In the genomic region with DNA sequence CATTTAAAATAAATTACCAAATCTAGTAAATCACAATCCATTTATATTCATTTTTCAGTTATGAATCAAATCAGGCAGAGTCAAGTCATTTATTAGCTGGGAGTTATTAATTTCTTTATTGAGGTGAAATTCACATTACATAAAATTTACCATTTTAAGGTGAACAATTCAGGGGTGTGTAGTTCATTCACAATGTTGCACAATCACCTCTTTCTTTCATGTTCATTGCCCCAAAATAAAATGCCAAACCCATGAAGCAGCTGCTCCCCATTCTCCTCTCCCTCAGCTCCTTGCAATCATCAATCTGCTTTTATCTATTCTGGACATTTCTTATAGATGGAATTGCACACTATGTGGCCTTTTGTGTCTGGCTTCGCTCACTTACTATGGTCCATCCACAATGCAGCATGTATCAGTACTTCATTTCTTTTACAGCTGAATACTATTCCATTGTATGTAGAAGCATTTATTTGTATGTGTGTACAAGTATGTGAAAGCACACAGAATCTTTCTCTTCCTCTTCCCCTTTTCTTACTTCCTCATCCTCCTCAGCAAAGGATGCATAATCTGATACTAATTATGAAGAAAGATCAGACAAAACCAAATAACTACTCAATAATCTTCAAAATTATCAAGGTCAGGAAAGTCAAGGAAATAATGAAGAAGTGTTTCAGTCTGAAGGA, we compare ENCODE assay signal across 18 cellular contexts.
DNase-seq lines count a peak whose midpoint lies in the region; ATAC-seq, FAIRE-seq and TF ChIP-seq lines count a peak whose summit lies in the region.
"Had no signal": no experiment of that assay in that cellular context is flagged by ENCODE, and none has a peak within 500 bp of the region (broad histone marks: within the 10 kb centered on the region; RNA-seq: fewer than 3 reads in every experiment).

No MANE protein-coding gene starts in this region.

- peaks cover 25 to 58% (median 50%) of the 10 kb centered on the region in 3 donors for H3K4me1 Mint-ChIP-seq in naive B cell
- H3K4me1 Mint-ChIP-seq: natural killer cell had no signal

- peaks cover 0 to 2% (median 0%) of the 10 kb centered on the region in 7 donors for H3K9me3 Mint-ChIP-seq in naive B cell
- H3K9me3 Mint-ChIP-seq: activated naive CD4-positive, alpha-beta T cell treated with anti-CD3 and anti-CD28 coated beads for 36 hours; natural killer cell had no signal

- no CpG with 5 or more reads among the region's 1 CpG for WGBS in IMR-90 (ENCODE audit: extremely low coverage in 2 of 2, insufficient read length in 1 of 2), 2 experiments
- 97 to 100% methylated on average over 1 of the region's 1 CpG for WGBS in pancreas, 2 donors

- H2BK120ac ChIP-seq in IMR-90 (ENCODE audit: low read depth, low read length): no peak overlapping the region

- peak overlapping the region; percentile 41 for H3K4me2 ChIP-seq in DOHH2 (ENCODE audit: low read length)
- no peak overlapping the region for H3K4me2 ChIP-seq in IMR-90 (ENCODE audit: low read depth, low read length)

- no peaks in the 10 kb centered on the region for H3K27me3 Mint-ChIP-seq in naive B cell

- no peak overlapping the region for H4K5ac ChIP-seq in IMR-90 (ENCODE audit: low read depth, low read length)

- POLR2A ChIA-PET in IMR-90 (lab: Charles Lee; ENCODE audit: unreplicated experiment): no interaction called here

- H3K9me1 ChIP-seq in IMR-90 (ENCODE audit: insufficient read depth, low read length): no peaks in the 10 kb centered on the region

- TF ChIP-seq RAD21 in IMR-90 (IDR thresholded peaks at IDR 0.05; ENCODE audit: low read length): no peak

- no peak overlapping the region for H3K9ac ChIP-seq in IMR-90 (ENCODE audit: low read depth, low read length)

- H3K4ac ChIP-seq in IMR-90 (ENCODE audit: low read depth, low read length): no peak overlapping the region

- no peak for FAIRE-seq in pancreas (lab: Jason Lieb, UNC)
- FAIRE-seq: TTC549 had no signal

- H3K36me3 ChIP-seq in DOHH2 (ENCODE audit: control insufficient read depth, low read length): peaks cover 36% of the 10 kb centered on the region
- H3K36me3 ChIP-seq in IMR-90 (ENCODE audit: control insufficient read depth, insufficient read depth, low read length): peaks cover 4% of the 10 kb centered on the region; the same call in 1 of the 2 replicates
- no peaks in the 10 kb centered on the region for H3K36me3 ChIP-seq in pancreas

- no peak overlapping the region for H4K91ac ChIP-seq in IMR-90 (ENCODE audit: insufficient read depth, low read depth, low read length)

- no peak for TF ChIP-seq CTCF in DOHH2 (IDR thresholded peaks at IDR 0.05; ENCODE audit: low read depth, low read length, poor library complexity, severe bottlenecking)
- TF ChIP-seq CTCF in IMR-90 (conservative IDR thresholded peaks at IDR 0.05; ENCODE audit: low read depth, low read length): no peak
- TF ChIP-seq CTCF in pancreas (IDR thresholded peaks at IDR 0.05): no peak

- no peak overlapping the region for H2AK5ac ChIP-seq in IMR-90 (ENCODE audit: low read depth, low read length)

- intact Hi-C loops in IMR-90 (cut with micrococcal nuclease) (no loop called here), pancreas (cut with DNase I) (no loop called here)

- no peak for ATAC-seq in IMR-90 (ENCODE audit: low read depth)
- peak; percentile 87 to 92 for ATAC-seq in naive B cell (ENCODE audit: low read depth in 2 of 2)
- no peak for ATAC-seq in HG03139 (IDR thresholded peaks at IDR 0.05; ENCODE audit: unreplicated experiment)
- no peak for ATAC-seq in pancreas
- ATAC-seq: natural killer cell, SK-N-SH treated with all-trans-retinoic acid at 6 μM for 48 hours had no signal

- H3K36me3 Mint-ChIP-seq in naive B cell: peaks cover 0 to 5% of the 10 kb centered on the region in 2 donors
- H3K36me3 Mint-ChIP-seq: natural killer cell had no signal

- peaks cover 19% of the 10 kb centered on the region for H3F3A ChIP-seq in DOHH2 (ENCODE audit: control insufficient read depth, insufficient read depth)

- H3K4me3 ChIP-seq in DOHH2 (ENCODE audit: low read length): peak overlapping the region; percentile 17
- no peak overlapping the region for H3K4me3 ChIP-seq in IMR-90 (ENCODE audit: insufficient read depth, low read depth, low read length)
- no peak overlapping the region for H3K4me3 ChIP-seq in pancreas

- dilution Hi-C loops in IMR-90 (cut with HindIII; ENCODE audit: low sequenced_read_pairs, unreplicated experiment): no loop called here

- no peak overlapping the region for H2BK20ac ChIP-seq in IMR-90 (ENCODE audit: low read depth, low read length)

- peak overlapping the region; percentile 34 to 95 (median 72) for H3K27ac Mint-ChIP-seq in naive B cell
- H3K27ac Mint-ChIP-seq: activated naive CD4-positive, alpha-beta T cell treated with anti-CD3 and anti-CD28 coated beads for 36 hours; natural killer cell had no signal

- H3K4me3 Mint-ChIP-seq in naive B cell: peak overlapping the region in 2 of 8 donors; percentile 10 to 57
- H3K4me3 Mint-ChIP-seq: activated naive CD4-positive, alpha-beta T cell treated with anti-CD3 and anti-CD28 coated beads for 36 hours; natural killer cell had no signal

- in situ Hi-C loops in IMR-90 (cut with MboI; ENCODE audit: low sequenced_read_pairs): no loop called here
- in situ Hi-C loops in G401 (cut with HindIII; ENCODE audit: low sequenced_read_pairs): no loop called here

- no peak overlapping the region for H2BK5ac ChIP-seq in IMR-90 (ENCODE audit: low read depth, low read length, poor library complexity, severe bottlenecking)

- CTCF ChIA-PET in IMR-90 (lab: Yijun Ruan, JAX): interaction anchor here (1.0 kb wide), 1 partner anchor 11 kb away, joined by 3 read pairs; no protein-coding TSS in a partner anchor

- H3K9me2 ChIP-seq in DOHH2 (replicated peaks; ENCODE audit: control insufficient read depth, low read length): no peaks in the 10 kb centered on the region

- no peaks in the 10 kb centered on the region for H3K79me1 ChIP-seq in IMR-90 (ENCODE audit: low read depth in 1 of 2, low read length in 2 of 2)

- H3K27ac ChIP-seq in DOHH2 (ENCODE audit: low read depth, low read length): peak overlapping the region; percentile 37
- no peak overlapping the region for H3K27ac ChIP-seq in IMR-90 (ENCODE audit: insufficient read depth, low read length)
- no peak overlapping the region for H3K27ac ChIP-seq in pancreas

- BruUV-seq in IMR-90 (replicated peaks; lab: Mats Ljungman, UMichigan): no TSS peak

- H3K79me2 ChIP-seq in DOHH2 (ENCODE audit: control insufficient read depth, low read length): no peaks in the 10 kb centered on the region

- H3K27me3 ChIP-seq in DOHH2 (ENCODE audit: control insufficient read depth, low read length) (no peaks in the 10 kb centered on the region), IMR-90 (ENCODE audit: control insufficient read depth, insufficient read depth, low read length) (no peaks in the 10 kb centered on the region), pancreas (no peaks in the 10 kb centered on the region)

- no peak overlapping the region for H2BK15ac ChIP-seq in IMR-90 (ENCODE audit: low read depth, low read length)

- no peak overlapping the region for H3K23ac ChIP-seq in IMR-90 (ENCODE audit: low read depth, low read length)

- no peak overlapping the region for H2AK9ac ChIP-seq in IMR-90 (replicated peaks; ENCODE audit: low read depth, low read length, poor library complexity)

- no peaks in the 10 kb centered on the region for H4K20me1 ChIP-seq in DOHH2 (ENCODE audit: control insufficient read depth, insufficient read depth, low read depth, low read length)
- H4K20me1 ChIP-seq in IMR-90 (ENCODE audit: insufficient read depth, low read length): no peaks in the 10 kb centered on the region

- no peaks in the 10 kb centered on the region for H3K9me3 ChIP-seq in DOHH2 (ENCODE audit: control insufficient read depth, insufficient read depth, low read length)
- no peaks in the 10 kb centered on the region for H3K9me3 ChIP-seq in IMR-90 (ENCODE audit: control insufficient read depth, insufficient read depth, low read length)
- H3K9me3 ChIP-seq in pancreas: no peaks in the 10 kb centered on the region

- H3K14ac ChIP-seq in IMR-90 (replicated peaks; ENCODE audit: low read depth, low read length): no peak overlapping the region

- no peak overlapping the region for H4K8ac ChIP-seq in IMR-90 (ENCODE audit: low read depth in 2 of 2, low read length in 2 of 2)

- DNase-seq in IMR-90 (no peak), SIG-M5 treated with dmso at 0.1 percent for 504 hours (lab: John Stamatoyannopoulos, UW; ENCODE audit: unreplicated experiment) (peak; percentile 53), naive B cell (peak; percentile 12), G401 (ENCODE audit: low spot score) (no peak), amniotic stem cell (lab: John Stamatoyannopoulos, UW) (no peak), pancreas (no peak)
- DNase-seq: activated naive CD4-positive, alpha-beta T cell treated with anti-CD3 and anti-CD28 coated beads for 36 hours; mammary epithelial cell; natural killer cell; NCI-H1092 treated with DMSO at 0.1 percent for 48 hours; NCI-H2171 treated with DMSO at 0.1 percent for 48 hours; NCI-H748 treated with DMSO at 0.1 percent for 48 hours; posterior cingulate gyrus; stimulated activated CD4-positive, alpha-beta T cell treated with anti-CD3 and anti-CD28 coated beads, Interleukin-1b, Interleukin-23, amount 100 ng/mL, for 48 hours had no signal

- no peak overlapping the region for H3K56ac ChIP-seq in IMR-90 (ENCODE audit: extremely low read depth, insufficient read depth, low read length)

- no peak overlapping the region for H3K18ac ChIP-seq in IMR-90 (ENCODE audit: low read depth, low read length)

- H2AFZ ChIP-seq in IMR-90 (replicated peaks; ENCODE audit: low read length, poor library complexity): no peak overlapping the region

- no peak for TF ChIP-seq POLR2A in IMR-90 (IDR thresholded peaks at IDR 0.05; ENCODE audit: low read depth, low read length)

- H3K4me1 ChIP-seq in DOHH2 (ENCODE audit: control insufficient read depth, low read length) (peaks cover 40% of the 10 kb centered on the region), IMR-90 (ENCODE audit: control insufficient read depth, insufficient read depth, low read length) (no peaks in the 10 kb centered on the region), pancreas (no peaks in the 10 kb centered on the region)

TF ChIP-seq in IMR-90, 13 proteins besides CTCF, POLR2A, EP300 and RAD21:
- TF ChIP-seq CEBPB (IDR thresholded peaks at IDR 0.05; ENCODE audit: low read depth, low read length) (peak; percentile 67), MXI1 (IDR thresholded peaks at IDR 0.05; ENCODE audit: borderline replicate concordance, low read depth, low read length) (no peak)

Comparison
In these comparisons a context has a peak if more than half of its experiments do, and no peak if none do; other contexts are left out.
1. ATAC-seq: peak in naive B cell (2 of 2); none in IMR-90 (single experiment), HG03139 (single experiment) and pancreas (0 of 4).
2. DNase-seq: peak in SIG-M5 treated with dmso at 0.1 percent for 504 hours (single experiment) and naive B cell (single experiment); none in IMR-90 (single experiment), G401 (single experiment), amniotic stem cell (single experiment) and pancreas (0 of 6).